Comparison of ENCODE assay signal across 11 cellular contexts in genomic region chr15:65773386-65774111, GRCh38. TPM values are rescaled to one million over a fixed set of nuclear protein-coding genes. Genes with fewer than 3 reads are reported as not detected.
DNase-seq lines count a peak whose midpoint lies in the region; ATAC-seq and TF ChIP-seq lines count a peak whose summit lies in the region.
"Had no signal": no experiment of that assay in that cellular context is flagged by ENCODE, and none has a peak within 500 bp of the region (broad histone marks: within the 10 kb centered on the region; RNA-seq: fewer than 3 reads in every experiment).

No MANE protein-coding gene starts in this region.

- POLR2A ChIA-PET in activated CD8-positive, alpha-beta T cell treated with anti-CD3 and anti-CD28 coated beads, Interleukin-2, amount 10 ng/mL, durations not matched to agents 7 days and 5 days (lab: Charles Lee), result no interaction called here

- no peak overlapping the region for H3K4me3 ChIP-seq in transverse colon
- H3K4me3 ChIP-seq in gastroesophageal sphincter, result no peak overlapping the region
- H3K4me3 ChIP-seq: upper lobe of right lung had no signal

- TF ChIP-seq EP300 in transverse colon (IDR thresholded peaks at IDR 0.05; ENCODE audit: low read depth) (no peak), gastroesophageal sphincter (IDR thresholded peaks at IDR 0.05) (no peak)

- peaks cover 24% of the 10 kb centered on the region for H3K36me3 Mint-ChIP-seq in activated naive CD4-positive, alpha-beta T cell treated with anti-CD3 and anti-CD28 coated beads, Interleukin-2, amount 50 U/mL, for 24 hours
- peaks cover 33% of the 10 kb centered on the region for H3K36me3 Mint-ChIP-seq in activated CD8-positive, alpha-beta T cell treated with anti-CD3 and anti-CD28 coated beads, Interleukin-2, amount 10 ng/mL, durations not matched to agents 7 days and 5 days (ENCODE audit: low read depth)

- no peak for TF ChIP-seq CTCF in transverse colon (IDR thresholded peaks at IDR 0.05)
- no peak for TF ChIP-seq CTCF in gastroesophageal sphincter (IDR thresholded peaks at IDR 0.05)

- intact Hi-C loops in transverse colon (cut with DNase I; ENCODE audit: low total_unique reads), result no loop called here

- H3K27me3 Mint-ChIP-seq in activated naive CD4-positive, alpha-beta T cell treated with anti-CD3 and anti-CD28 coated beads, Interleukin-2, amount 50 U/mL, for 24 hours, result no peaks in the 10 kb centered on the region
- H3K27me3 Mint-ChIP-seq in activated CD8-positive, alpha-beta T cell treated with anti-CD3 and anti-CD28 coated beads, Interleukin-2, amount 10 ng/mL, durations not matched to agents 7 days and 5 days (ENCODE audit: low read depth), result no peaks in the 10 kb centered on the region

- CTCF ChIA-PET in activated CD8-positive, alpha-beta T cell treated with anti-CD3 and anti-CD28 coated beads, Interleukin-2, amount 10 ng/mL, durations not matched to agents 7 days and 5 days (lab: Charles Lee), result no interaction called here

- peak overlapping the region; percentile 37 for H3K27ac Mint-ChIP-seq in activated naive CD4-positive, alpha-beta T cell treated with anti-CD3 and anti-CD28 coated beads, Interleukin-2, amount 50 U/mL, for 24 hours
- peak overlapping the region; percentile 73 for H3K27ac Mint-ChIP-seq in activated CD8-positive, alpha-beta T cell treated with anti-CD3 and anti-CD28 coated beads, Interleukin-2, amount 10 ng/mL, durations not matched to agents 7 days and 5 days

- TF ChIP-seq POLR2A in transverse colon (IDR thresholded peaks at IDR 0.05) (no peak), gastroesophageal sphincter (IDR thresholded peaks at IDR 0.05) (no peak)

- in situ Hi-C loops in transverse colon (cut with MboI; ENCODE audit: low pct_ligation_motif_present in 1 of 4, low pct_unique_long_range_greater_than_20kb in 1 of 4, low sequenced_read_pairs in 3 of 4), result no loop called here

- H3K27ac ChIP-seq in transverse colon (peak overlapping the region in 2 of 4 donors; percentile 37 to 43), gastroesophageal sphincter (no peak overlapping the region)
- H3K27ac ChIP-seq: upper lobe of right lung had no signal

- no peaks in the 10 kb centered on the region for H3K36me3 ChIP-seq in transverse colon
- H3K36me3 ChIP-seq in gastroesophageal sphincter, result no peaks in the 10 kb centered on the region
- H3K36me3 ChIP-seq: upper lobe of right lung had no signal

- 40 to 66% methylated on average over 3 of the region's 3 CpGs for WGBS in transverse colon (ENCODE audit: low coverage in 1 of 2), 2 donors
- 91 to 92% methylated on average over 3 of the region's 3 CpGs for WGBS in gastroesophageal sphincter (ENCODE audit: low coverage in 1 of 2), 2 donors

- H3K4me3 Mint-ChIP-seq in activated naive CD4-positive, alpha-beta T cell treated with anti-CD3 and anti-CD28 coated beads, Interleukin-2, amount 50 U/mL, for 24 hours, result peak overlapping the region; percentile 23
- H3K4me3 Mint-ChIP-seq in activated CD8-positive, alpha-beta T cell treated with anti-CD3 and anti-CD28 coated beads, Interleukin-2, amount 10 ng/mL, durations not matched to agents 7 days and 5 days, result peak overlapping the region; percentile 11

- H3K4me1 Mint-ChIP-seq in activated naive CD4-positive, alpha-beta T cell treated with anti-CD3 and anti-CD28 coated beads, Interleukin-2, amount 50 U/mL, for 24 hours, result peaks cover 55% of the 10 kb centered on the region
- peaks cover 47% of the 10 kb centered on the region for H3K4me1 Mint-ChIP-seq in activated CD8-positive, alpha-beta T cell treated with anti-CD3 and anti-CD28 coated beads, Interleukin-2, amount 10 ng/mL, durations not matched to agents 7 days and 5 days (ENCODE audit: low read depth)

- ATAC-seq in HG02885 (IDR thresholded peaks at IDR 0.05; ENCODE audit: poor library complexity, unreplicated experiment) (peak; percentile 59), gastroesophageal sphincter (no peak), HG03280 (IDR thresholded peaks at IDR 0.05; ENCODE audit: unreplicated experiment) (no peak)
- ATAC-seq in activated CD8-positive, alpha-beta T cell treated with anti-CD3 and anti-CD28 coated beads, Interleukin-2, amount 10 ng/mL, durations not matched to agents 7 days and 5 days, result peak; percentile 24
- ATAC-seq: upper lobe of right lung had no signal

- H3K4me1 ChIP-seq in transverse colon, result peaks cover 2 to 58% (median 13%) of the 10 kb centered on the region in 4 donors
- peaks cover 0 to 22% (median 0%) of the 10 kb centered on the region in 3 donors for H3K4me1 ChIP-seq in gastroesophageal sphincter

- H3K27me3 ChIP-seq in transverse colon (no peaks in the 10 kb centered on the region), gastroesophageal sphincter (no peaks in the 10 kb centered on the region)
- H3K27me3 ChIP-seq: upper lobe of right lung had no signal

- no peak for DNase-seq in activated naive CD4-positive, alpha-beta T cell treated with anti-CD3 and anti-CD28 coated beads, Interleukin-2, amount 50 U/mL, for 16 hours
- DNase-seq in activated CD8-positive, alpha-beta T cell treated with anti-CD3 and anti-CD28 coated beads, Interleukin-2, amount 10 ng/mL, durations not matched to agents 7 days and 5 days, result no peak
- DNase-seq in transverse colon (peak; percentile 62), NCI-H82 treated with DMSO at 0.1 percent for 48 hours (lab: John Stamatoyannopoulos, UW; ENCODE audit: unreplicated experiment) (no peak)
- DNase-seq: foreskin melanocyte, NCI-H69, upper lobe of right lung had no signal

- no peaks in the 10 kb centered on the region for H3K9me3 Mint-ChIP-seq in activated naive CD4-positive, alpha-beta T cell treated with anti-CD3 and anti-CD28 coated beads, Interleukin-2, amount 50 U/mL, for 24 hours
- no peaks in the 10 kb centered on the region for H3K9me3 Mint-ChIP-seq in activated CD8-positive, alpha-beta T cell treated with anti-CD3 and anti-CD28 coated beads, Interleukin-2, amount 10 ng/mL, durations not matched to agents 7 days and 5 days (ENCODE audit: insufficient read depth)

- H3K9me3 ChIP-seq in transverse colon (no peaks in the 10 kb centered on the region), gastroesophageal sphincter (no peaks in the 10 kb centered on the region)
- H3K9me3 ChIP-seq: upper lobe of right lung had no signal

RNA-seq across cellular contexts. Expression of gene DENND4A, which starts 18.5 kb away (rescaled TPM):
- total RNA-seq in activated CD8-positive, alpha-beta T cell treated with anti-CD3 and anti-CD28 coated beads, Interleukin-2, amount 10 ng/mL, durations not matched to agents 7 days and 5 days, result 10 to 100 TPM; 40.1 to 45.0 TPM
- total RNA-seq in transverse colon (10 to 100 TPM; 16.5 to 40.4 (median 24.5) TPM), gastroesophageal sphincter (10 to 100 TPM; 20.3 to 42.3 (median 33.7) TPM)

Comparison
In these comparisons a context has a peak if more than half of its experiments do, and no peak if none do; other contexts are left out.
1. ATAC-seq: peak in HG02885 (single experiment) and activated CD8-positive, alpha-beta T cell treated with anti-CD3 and anti-CD28 coated beads, Interleukin-2, amount 10 ng/mL, durations not matched to agents 7 days and 5 days (single experiment); none in gastroesophageal sphincter (single experiment) and HG03280 (single experiment).